ENCODE assay signal across 8 cellular contexts in the genomic region with DNA sequence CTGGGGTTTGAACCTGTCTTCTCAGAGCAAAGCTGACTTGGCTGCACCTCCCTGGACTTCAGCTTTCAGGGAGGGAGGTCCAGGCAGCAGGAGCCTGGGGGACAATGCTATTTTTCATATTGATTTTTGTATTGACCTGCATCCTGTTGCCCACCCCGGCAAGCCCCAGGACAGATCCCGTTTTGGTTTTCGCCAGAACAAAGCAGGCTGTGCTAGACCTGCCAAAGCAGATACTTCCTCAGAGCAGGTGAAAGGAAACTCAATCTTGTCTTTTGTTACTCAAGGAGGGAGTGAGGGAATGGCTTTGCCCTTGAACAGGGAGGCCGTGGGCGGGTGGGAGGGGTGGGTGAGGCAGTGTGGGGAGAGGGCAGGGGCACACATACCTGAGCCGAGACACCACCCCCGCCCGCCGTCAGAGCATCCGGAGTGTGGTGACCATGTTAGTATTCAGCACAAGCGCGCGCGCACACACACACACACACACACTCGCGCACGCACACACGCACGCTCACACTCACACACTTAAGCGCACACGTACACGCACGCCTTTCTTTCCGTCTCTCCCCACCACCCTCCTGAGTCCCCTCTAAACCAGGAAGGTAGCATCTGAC. TPM values are rescaled to one million over a fixed set of nuclear protein-coding genes. Genes with fewer than 3 reads are reported as not detected.
DNase-seq lines count a peak whose midpoint lies in the region; ATAC-seq and TF ChIP-seq lines count a peak whose summit lies in the region.

No MANE protein-coding gene starts in this region.

- TF ChIP-seq CTCF in HFFc6 (IDR thresholded peaks at IDR 0.05) (no peak), glutamatergic neuron (IDR thresholded peaks at IDR 0.05; ENCODE audit: partially characterized antibody, unreplicated experiment) (no peak)

- H3K27me3 Mint-ChIP-seq in HFFc6 (ENCODE audit: insufficient read depth) (peaks cover 3% of the 10 kb centered on the region; the same call in 1 of the 2 replicates), glutamatergic neuron (ENCODE audit: unreplicated experiment) (peaks cover 30% of the 10 kb centered on the region)

- no peak for ATAC-seq in HG03139 (IDR thresholded peaks at IDR 0.05; ENCODE audit: unreplicated experiment)

- H3K4me3 Mint-ChIP-seq in HFFc6 (no peak overlapping the region), glutamatergic neuron (ENCODE audit: unreplicated experiment) (peak overlapping the region; percentile 80)

- H3K36me3 Mint-ChIP-seq in HFFc6 (ENCODE audit: low read depth): peaks cover 5% of the 10 kb centered on the region; the same call in 1 of the 2 replicates
- no peaks in the 10 kb centered on the region for H3K36me3 Mint-ChIP-seq in glutamatergic neuron (ENCODE audit: unreplicated experiment)

- no peaks in the 10 kb centered on the region for H3K9me3 Mint-ChIP-seq in HFFc6
- H3K9me3 Mint-ChIP-seq in glutamatergic neuron (ENCODE audit: unreplicated experiment): peaks cover 22% of the 10 kb centered on the region

- DNase-seq in HFFc6: no peak
- peak; percentile 66 to 70 for DNase-seq in activated T-cell treated with anti-CD3 and anti-CD28 coated beads, Interleukin-2, amount 50 U/mL, for 48 hours
- no peak for DNase-seq in glutamatergic neuron
- DNase-seq in stimulated activated CD4-positive, alpha-beta T cell treated with anti-CD3 and anti-CD28 coated beads, Interleukin-2, amount 100 ng/mL, for 24 hours: peak; percentile 37 to 47
- DNase-seq in dedifferentiated amniotic fluid mesenchymal stem cell (ENCODE audit: extremely low spot score): no peak
- no peak for DNase-seq in inferior parietal cortex (ENCODE audit: extremely low spot score)
- no peak for DNase-seq in DMS79 treated with DMSO at 0.1 percent for 48 hours (lab: John Stamatoyannopoulos, UW)

- H3K4me1 Mint-ChIP-seq in HFFc6 (ENCODE audit: low read depth) (peaks cover 66% of the 10 kb centered on the region), glutamatergic neuron (ENCODE audit: low read depth, unreplicated experiment) (peaks cover 57% of the 10 kb centered on the region)

- peak overlapping the region; percentile 85 for H3K27ac Mint-ChIP-seq in HFFc6
- peak overlapping the region; percentile 99 for H3K27ac Mint-ChIP-seq in glutamatergic neuron (ENCODE audit: unreplicated experiment)

RNA-seq across cellular contexts. Expression of gene RAI1, which starts 59.5 kb away (rescaled TPM):
- total RNA-seq in HFFc6 (2021; fragmentation: NEBNext Ultra II Directional; extraction: Animal tissue kit (Norgen Biotek cat#: 25700)): 10 to 100 TPM; 26.9 to 29.3 (median 29.0) TPM
- 70.2 TPM for total RNA-seq in glutamatergic neuron (ENCODE audit: unreplicated experiment)

Comparison
In these comparisons a context has a peak if more than half of its experiments do, and no peak if none do; other contexts are left out.
1. DNase-seq: peak in activated T-cell treated with anti-CD3 and anti-CD28 coated beads, Interleukin-2, amount 50 U/mL, for 48 hours (2 of 2) and stimulated activated CD4-positive, alpha-beta T cell treated with anti-CD3 and anti-CD28 coated beads, Interleukin-2, amount 100 ng/mL, for 24 hours (2 of 2); none in HFFc6 (single experiment), glutamatergic neuron (single experiment), dedifferentiated amniotic fluid mesenchymal stem cell (single experiment), inferior parietal cortex (single experiment) and DMS79 treated with DMSO at 0.1 percent for 48 hours (single experiment).